In genomic region chr17:45298546-45299285, GRCh38 we compare ENCODE assay signal across 11 cellular contexts. TPM values are rescaled to one million over a fixed set of nuclear protein-coding genes. Genes with fewer than 3 reads are reported as not detected.
A peak's percentile ranks its signal among the peaks of the same experiment; 100 is the strongest.
DNase-seq lines count a peak whose midpoint lies in the region; FAIRE-seq and TF ChIP-seq lines count a peak whose summit lies in the region.
"Had no signal": no experiment of that assay in that cellular context is flagged by ENCODE, and none has a peak within 500 bp of the region (broad histone marks: within the 10 kb centered on the region; RNA-seq: fewer than 3 reads in every experiment).

No MANE protein-coding gene starts in this region.

- H3K27ac ChIP-seq in hepatocyte = peak overlapping the region; percentile 67
- peak overlapping the region; percentile 27 for H3K27ac ChIP-seq in temporal lobe (ENCODE audit: low read depth, low read length)
- H3K27ac ChIP-seq: epithelial cell of prostate had no signal

- H2AFZ ChIP-seq in hepatocyte = no peak overlapping the region

- no peaks in the 10 kb centered on the region for H3K27me3 Mint-ChIP-seq in activated T-cell treated with anti-CD3 and anti-CD28 coated beads, Interleukin-2, amount 50 U/mL, for 24 hours

- TF ChIP-seq CTCF in hepatocyte (IDR thresholded peaks at IDR 0.05; ENCODE audit: poor library complexity) = no peak

- 87% methylated on average over 8 of the region's 8 CpGs for WGBS in hepatocyte (ENCODE audit: low lambda C conversion rate, missing lambda C conversion rate)

- H3K9me3 Mint-ChIP-seq in activated T-cell treated with anti-CD3 and anti-CD28 coated beads, Interleukin-2, amount 50 U/mL, for 24 hours = no peaks in the 10 kb centered on the region

- FAIRE-seq in RCC 7860 (lab: Jason Lieb, UNC) = no peak

- H3K36me3 Mint-ChIP-seq in activated T-cell treated with anti-CD3 and anti-CD28 coated beads, Interleukin-2, amount 50 U/mL, for 24 hours (ENCODE audit: low read depth) = peaks cover 96% of the 10 kb centered on the region

- no peaks in the 10 kb centered on the region for H3K9me2 ChIP-seq in hepatocyte (replicated peaks; ENCODE audit: insufficient read depth)

- H3K27ac Mint-ChIP-seq in activated T-cell treated with anti-CD3 and anti-CD28 coated beads, Interleukin-2, amount 50 U/mL, for 24 hours = peak overlapping the region; percentile 77

- peaks cover 65% of the 10 kb centered on the region for H3K79me2 ChIP-seq in hepatocyte

- H3K4me3 ChIP-seq in hepatocyte = no peak overlapping the region

- no peaks in the 10 kb centered on the region for H3K9me3 ChIP-seq in hepatocyte (ENCODE audit: low read depth)

- H3K4me2 ChIP-seq in hepatocyte = no peak overlapping the region

- no peak for DNase-seq in activated T-cell treated with anti-CD3 and anti-CD28 coated beads, Interleukin-2, amount 50 U/mL, for 24 hours
- no peak for DNase-seq in activated T-cell treated with anti-CD3 and anti-CD28 coated beads, Interleukin-2, amount 50 U/mL, for 1 hour
- peak; percentile 67 for DNase-seq in T1000 (lab: John Stamatoyannopoulos, UW)
- DNase-seq in hepatocyte (ENCODE audit: low spot score) = no peak
- no peak for DNase-seq in RCC 7860 (ENCODE audit: low spot score)
- DNase-seq in DMS53 (lab: John Stamatoyannopoulos, UW) = no peak
- no peak for DNase-seq in Kasumi-1 (lab: John Stamatoyannopoulos, UW)
- DNase-seq: OCI-M1 had no signal

- H3K4me1 Mint-ChIP-seq in activated T-cell treated with anti-CD3 and anti-CD28 coated beads, Interleukin-2, amount 50 U/mL, for 24 hours (ENCODE audit: low read depth) = peaks cover 95% of the 10 kb centered on the region

- H3K36me3 ChIP-seq in hepatocyte (replicated peaks; ENCODE audit: insufficient read depth, low read depth) = no peaks in the 10 kb centered on the region

- no peak overlapping the region for H3K4me3 Mint-ChIP-seq in activated T-cell treated with anti-CD3 and anti-CD28 coated beads, Interleukin-2, amount 50 U/mL, for 24 hours

- no peaks in the 10 kb centered on the region for H3K27me3 ChIP-seq in hepatocyte

- H3K4me1 ChIP-seq in hepatocyte (ENCODE audit: insufficient read depth) = peaks cover 31% of the 10 kb centered on the region

- peaks cover 3% of the 10 kb centered on the region for H4K20me1 ChIP-seq in hepatocyte (ENCODE audit: insufficient read depth, poor library complexity, severe bottlenecking)

RNA-seq across cellular contexts. Expression of gene MAP3K14, which starts 18.1 kb away (rescaled TPM):
- total RNA-seq in hepatocyte (2.3 and 3.0 TPM in 2 replicates), temporal lobe (1.2 TPM)
- 3.0 TPM in 2 replicates for polyA plus RNA-seq in hepatocyte

RNA-seq across cellular contexts. Expression of gene SPATA32, which starts 36.8 kb away (rescaled TPM):
- total RNA-seq in hepatocyte = not detected in 2 replicates
- polyA plus RNA-seq in hepatocyte = 0.19 and 0.31 TPM in 2 replicates
- total RNA-seq in temporal lobe = not detected
- polyA plus RNA-seq: BJ had no signal
